2 cellular contexts compared by ENCODE assay signal in the genomic region with DNA sequence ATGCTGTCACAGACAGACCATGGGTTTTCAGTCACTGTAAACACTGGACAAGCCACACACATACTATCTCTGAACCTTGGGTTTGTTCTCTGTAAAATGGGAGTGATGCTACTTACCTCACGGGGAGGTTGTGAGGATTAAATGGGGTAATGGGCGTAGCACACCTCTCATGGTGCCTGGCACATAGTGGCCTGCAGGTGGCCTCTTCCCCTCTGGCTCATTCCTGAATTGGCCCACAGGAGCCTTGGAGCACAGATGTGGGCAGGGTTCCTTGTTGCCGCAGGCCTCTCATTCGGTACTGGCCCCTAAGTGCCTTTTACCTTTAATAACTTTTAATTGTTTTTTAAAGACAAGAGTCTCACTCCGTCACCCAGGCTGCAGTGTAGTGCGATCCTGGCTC.
TF ChIP-seq lines count a peak whose summit lies in the region.

No MANE protein-coding gene starts in this region.

TF ChIP-seq in IMR-90, 13 proteins besides CTCF, POLR2A, EP300 and RAD21:
- TF ChIP-seq, protein P1, sequence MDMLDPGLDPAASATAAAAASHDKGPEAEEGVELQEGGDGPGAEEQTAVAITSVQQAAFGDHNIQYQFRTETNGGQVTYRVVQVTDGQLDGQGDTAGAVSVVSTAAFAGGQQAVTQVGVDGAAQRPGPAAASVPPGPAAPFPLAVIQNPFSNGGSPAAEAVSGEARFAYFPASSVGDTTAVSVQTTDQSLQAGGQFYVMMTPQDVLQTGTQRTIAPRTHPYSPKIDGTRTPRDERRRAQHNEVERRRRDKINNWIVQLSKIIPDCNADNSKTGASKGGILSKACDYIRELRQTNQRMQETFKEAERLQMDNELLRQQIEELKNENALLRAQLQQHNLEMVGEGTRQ (IDR thresholded peaks at IDR 0.05; ENCODE audit: low read depth, low read length) = no peak
- no peak for TF ChIP-seq BHLHE40 (IDR thresholded peaks at IDR 0.05; ENCODE audit: low read depth, low read length)
- TF ChIP-seq ELK1 (IDR thresholded peaks at IDR 0.05; ENCODE audit: borderline replicate concordance, low read depth, low read length) = no peak
- no peak for TF ChIP-seq RFX5 (IDR thresholded peaks at IDR 0.05; ENCODE audit: low read depth, low read length)
- no peak for TF ChIP-seq MAFK (IDR thresholded peaks at IDR 0.05; ENCODE audit: low read depth, low read length)
- no peak for TF ChIP-seq FOS (IDR thresholded peaks at IDR 0.05; ENCODE audit: low read depth, low read length)
- no peak for TF ChIP-seq CHD1 (IDR thresholded peaks at IDR 0.05; ENCODE audit: low read depth, low read length)
- TF ChIP-seq MAZ (IDR thresholded peaks at IDR 0.05; ENCODE audit: borderline replicate concordance, low read depth, low read length) = no peak
- TF ChIP-seq RCOR1 (IDR thresholded peaks at IDR 0.05; ENCODE audit: insufficient replicate concordance, low read length) = no peak

TF ChIP-seq in GM12878, 131 proteins besides CTCF, POLR2A, EP300 and RAD21:
- no peak for TF ChIP-seq RUNX3 (IDR thresholded peaks at IDR 0.05; ENCODE audit: low read length)
- TF ChIP-seq ZBTB33 (IDR thresholded peaks at IDR 0.05) = no peak
- no peak for TF ChIP-seq CREB1 (IDR thresholded peaks at IDR 0.05; ENCODE audit: low read depth)
- peak; percentile 23; the same call in 1 of the 2 replicates for TF ChIP-seq SMC3 (IDR thresholded peaks at IDR 0.05; ENCODE audit: borderline replicate concordance, low read length)
